ENCODE assay signal across 8 cellular contexts in the genomic region with DNA sequence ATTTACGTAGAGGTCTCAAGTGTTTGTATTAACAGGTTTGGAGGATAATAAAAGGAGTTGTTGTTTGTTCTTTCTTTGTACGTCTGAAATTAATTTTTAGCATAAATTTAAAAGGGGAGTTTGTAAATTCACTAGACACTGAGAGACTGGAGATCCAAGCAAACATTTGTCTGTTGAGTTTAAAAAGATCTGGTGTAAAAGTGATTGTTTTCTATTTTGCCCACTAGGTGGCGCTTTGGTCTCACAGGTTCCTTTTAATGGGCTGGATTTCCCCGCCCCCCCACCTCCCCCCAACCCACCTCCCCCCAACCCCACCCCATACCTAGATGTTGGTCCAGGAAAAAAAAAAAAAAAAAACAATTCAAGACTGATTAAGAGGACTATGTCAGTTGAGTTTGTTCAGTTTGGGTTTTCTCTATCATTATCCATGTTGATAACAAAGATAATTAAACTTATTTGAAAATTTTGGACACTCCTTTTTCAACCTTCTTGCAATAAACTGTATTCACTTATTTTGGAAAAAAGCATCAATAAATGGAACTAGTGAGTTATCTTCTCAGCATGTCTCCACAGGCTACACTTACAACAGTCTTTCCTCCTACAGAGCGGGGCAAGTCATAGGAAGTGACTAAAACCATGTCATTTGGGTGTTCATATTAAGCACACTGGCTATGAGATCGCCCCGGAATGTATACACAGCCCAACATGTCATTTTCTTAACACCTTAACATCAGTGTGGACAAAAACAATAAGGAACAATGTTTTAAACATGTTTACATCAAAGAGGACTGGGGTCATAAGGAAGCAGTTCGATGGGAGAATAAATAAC.
DNase-seq lines count a peak whose midpoint lies in the region; ATAC-seq and TF ChIP-seq lines count a peak whose summit lies in the region.

No MANE protein-coding gene starts in this region.

- TF ChIP-seq CTCF in MCF 10A (IDR thresholded peaks at IDR 0.05; ENCODE audit: unreplicated experiment) = peak; percentile 58
- peak in 1 of 3 donors; percentile 19 for TF ChIP-seq CTCF in breast epithelium (IDR thresholded peaks at IDR 0.05)
- TF ChIP-seq CTCF in astrocyte of the cerebellum (IDR thresholded peaks at IDR 0.05; ENCODE audit: low read depth, low read length, missing control alignments) = peak; percentile 34
- TF ChIP-seq CTCF in left lung (IDR thresholded peaks at IDR 0.05) = peak; percentile 12 to 40

- DNase-seq in MCF 10A (ENCODE audit: unreplicated experiment) (peak; percentile 45), breast epithelium (ENCODE audit: low spot score in 2 of 2) (no peak), NCI-H1694 (lab: John Stamatoyannopoulos, UW) (peak; percentile 58), astrocyte of the cerebellum (ENCODE audit: low read depth) (peak; percentile 28), left lung (no peak)

- H3K9me3 Mint-ChIP-seq in MCF 10A (ENCODE audit: unreplicated experiment) = no peaks in the 10 kb centered on the region

- H3K4me1 ChIP-seq in breast epithelium = no peaks in the 10 kb centered on the region
- no peaks in the 10 kb centered on the region for H3K4me1 ChIP-seq in left lung

- no peaks in the 10 kb centered on the region for H3K36me3 ChIP-seq in breast epithelium
- no peaks in the 10 kb centered on the region for H3K36me3 ChIP-seq in left lung

- peak; percentile 26 for ATAC-seq in left lung
- no peak for ATAC-seq in HG02852 (IDR thresholded peaks at IDR 0.05; ENCODE audit: unreplicated experiment)
- no peak for ATAC-seq in GM18520 (IDR thresholded peaks at IDR 0.05; ENCODE audit: unreplicated experiment)
- ATAC-seq in GM18870 (IDR thresholded peaks at IDR 0.05; ENCODE audit: unreplicated experiment) = no peak

- H3K27ac ChIP-seq in breast epithelium (no peak overlapping the region), left lung (no peak overlapping the region)

- POLR2A ChIA-PET in MCF 10A (lab: Yijun Ruan, JAX) = no interaction called here

- H3K27me3 Mint-ChIP-seq in MCF 10A (ENCODE audit: insufficient read depth, unreplicated experiment) = peaks cover 3% of the 10 kb centered on the region

- H3K4me1 Mint-ChIP-seq in MCF 10A (ENCODE audit: insufficient read depth, unreplicated experiment) = peaks cover 11% of the 10 kb centered on the region

- H3K4me3 ChIP-seq in breast epithelium (no peak overlapping the region), astrocyte of the cerebellum (ENCODE audit: low read depth, low read length) (no peak overlapping the region), left lung (no peak overlapping the region)

- no peaks in the 10 kb centered on the region for H3K27me3 ChIP-seq in breast epithelium
- H3K27me3 ChIP-seq in left lung = no peaks in the 10 kb centered on the region

- H3K4me3 Mint-ChIP-seq in MCF 10A (ENCODE audit: unreplicated experiment) = no peak overlapping the region

- TF ChIP-seq POLR2A in breast epithelium (IDR thresholded peaks at IDR 0.05) = no peak

- CTCF ChIA-PET in MCF 10A (lab: Yijun Ruan, JAX) = interaction anchor here (0.6 to 1.4 kb wide), 4 partner anchors 11 to 1844 kb away, joined by 3 to 6 read pairs (median 3); no protein-coding TSS in a partner anchor

- intact Hi-C loops in MCF 10A (cut with micrococcal nuclease) (loop anchor here (2.0 to 10.0 kb wide), 4 partner anchors 193 to 1573 kb away; no protein-coding TSS in a partner anchor), breast epithelium (cut with DNase I; ENCODE audit: low total_unique reads) (no loop called here), left lung (cut with DNase I) (no loop called here)

- BruUV-seq in MCF 10A (replicated peaks; lab: Mats Ljungman, UMichigan) = no TSS peak

- no peak overlapping the region for H3K27ac Mint-ChIP-seq in MCF 10A (ENCODE audit: low read depth, unreplicated experiment)

- H3K36me3 Mint-ChIP-seq in MCF 10A (ENCODE audit: insufficient read depth, unreplicated experiment) = no peaks in the 10 kb centered on the region

- in situ Hi-C loops in astrocyte of the cerebellum (cut with HindIII; ENCODE audit: low sequenced_read_pairs) = no loop called here

- no peaks in the 10 kb centered on the region for H3K9me3 ChIP-seq in breast epithelium
- no peaks in the 10 kb centered on the region for H3K9me3 ChIP-seq in left lung

Comparison
In these comparisons a context has a peak if more than half of its experiments do, and no peak if none do; other contexts are left out.
1. DNase-seq: peak in MCF 10A (single experiment), NCI-H1694 (single experiment) and astrocyte of the cerebellum (single experiment); none in breast epithelium (0 of 2) and left lung (0 of 2).